Comparison of ENCODE assay signal across 25 cellular contexts in the genomic region with DNA sequence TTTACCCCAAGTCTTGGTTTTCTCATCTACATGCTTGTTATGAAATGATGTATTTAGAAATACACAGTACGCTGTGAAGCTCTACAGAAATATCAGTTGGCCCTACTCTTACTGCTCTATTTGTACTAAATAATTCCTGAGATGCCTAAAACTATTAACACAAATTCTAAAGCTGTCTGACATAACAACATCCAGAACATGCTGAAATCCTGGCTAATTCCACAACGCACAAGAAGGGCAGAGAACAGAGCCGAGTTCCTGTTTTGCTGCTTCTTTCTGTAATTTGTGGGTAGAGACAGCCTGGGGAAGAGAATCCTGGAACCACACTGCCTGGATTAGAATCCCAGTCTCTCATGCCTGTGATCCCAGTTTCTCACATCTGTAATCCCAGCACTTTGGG. TPM values are rescaled to one million over a fixed set of nuclear protein-coding genes. Genes with fewer than 3 reads are reported as not detected.
DNase-seq lines count a peak whose midpoint lies in the region; ATAC-seq and TF ChIP-seq lines count a peak whose summit lies in the region.
"Had no signal": no experiment of that assay in that cellular context is flagged by ENCODE, and none has a peak within 500 bp of the region (broad histone marks: within the 10 kb centered on the region; RNA-seq: fewer than 3 reads in every experiment).

No MANE protein-coding gene starts in this region.

- peak overlapping the region; percentile 5 for H3K4me3 ChIP-seq in coronary artery
- H3K4me3 ChIP-seq in rectal smooth muscle tissue (ENCODE audit: low read length): no peak overlapping the region

- H3K27ac Mint-ChIP-seq in progenitor cell of endocrine pancreas: no peak overlapping the region
- H3K27ac Mint-ChIP-seq: activated CD8-positive, alpha-beta T cell treated with anti-CD3 and anti-CD28 coated beads for 36 hours; activated naive CD4-positive, alpha-beta T cell treated with anti-CD3 and anti-CD28 coated beads, Interleukin-2, amount 50 U/mL, for 24 hours; CD4-positive, CD25-positive, alpha-beta regulatory T cell; T-helper 17 cell had no signal

- H3K27ac ChIP-seq in coronary artery (peak overlapping the region; percentile 48 to 77), rectal smooth muscle tissue (ENCODE audit: low read depth, low read length) (peak overlapping the region; percentile 1)
- H3K27ac ChIP-seq: brain microvascular endothelial cell, WERI-Rb-1 had no signal

- no peaks in the 10 kb centered on the region for H3K27me3 Mint-ChIP-seq in progenitor cell of endocrine pancreas
- H3K27me3 Mint-ChIP-seq: activated CD8-positive, alpha-beta T cell treated with anti-CD3 and anti-CD28 coated beads for 36 hours; activated naive CD4-positive, alpha-beta T cell treated with anti-CD3 and anti-CD28 coated beads, Interleukin-2, amount 50 U/mL, for 24 hours; CD4-positive, CD25-positive, alpha-beta regulatory T cell; T-helper 17 cell had no signal

- no peaks in the 10 kb centered on the region for H3K9me3 Mint-ChIP-seq in progenitor cell of endocrine pancreas (ENCODE audit: low read depth)
- H3K9me3 Mint-ChIP-seq: activated CD8-positive, alpha-beta T cell treated with anti-CD3 and anti-CD28 coated beads for 36 hours; activated naive CD4-positive, alpha-beta T cell treated with anti-CD3 and anti-CD28 coated beads, Interleukin-2, amount 50 U/mL, for 24 hours; activated T-cell treated with anti-CD3 and anti-CD28 coated beads, Interleukin-2, amount 50 U/mL, for 4 hours; CD4-positive, CD25-positive, alpha-beta regulatory T cell; H9; natural killer cell had no signal

- no peaks in the 10 kb centered on the region for H3K36me3 ChIP-seq in rectal smooth muscle tissue (ENCODE audit: control insufficient read depth, insufficient read depth, low read length)
- H3K36me3 ChIP-seq: brain microvascular endothelial cell had no signal

- DNase-seq in KBM-7 (peak; percentile 18), coronary artery (ENCODE audit: low spot score) (no peak), Right ventricle myocardium superior (no peak), RPMI8226 (no peak), progenitor cell of endocrine pancreas (ENCODE audit: low spot score, unreplicated experiment) (no peak)
- DNase-seq: activated CD8-positive, alpha-beta T cell treated with anti-CD3 and anti-CD28 coated beads for 36 hours; activated T-cell treated with anti-CD3 and anti-CD28 coated beads, Interleukin-2, amount 50 U/mL, for 4 hours; CD4-positive, CD25-positive, alpha-beta regulatory T cell; DMS 273 treated with DMSO at 0.1 percent for 48 hours; erythroblast; GDM1; H9; mesendoderm; natural killer cell; NCI-H146; NCI-H748 treated with DMSO at 0.1 percent for 48 hours; posterior cingulate gyrus; T-helper 17 cell; WERI-Rb-1 had no signal

- in situ Hi-C loops in KBM-7 (cut with MboI; ENCODE audit: low pct_unique_long_range_greater_than_20kb, low sequenced_read_pairs): no loop called here

- no peak overlapping the region for H3K9ac ChIP-seq in rectal smooth muscle tissue (ENCODE audit: low read length)

- ATAC-seq in Right ventricle myocardium superior (ENCODE audit: poor library complexity) (peak; percentile 73), HG02970 (IDR thresholded peaks at IDR 0.05; ENCODE audit: low FRiP score, unreplicated experiment) (no peak), GM19395 (IDR thresholded peaks at IDR 0.05; ENCODE audit: unreplicated experiment) (no peak)
- ATAC-seq: activated CD8-positive, alpha-beta T cell treated with anti-CD3 and anti-CD28 coated beads for 36 hours; activated T-cell treated with anti-CD3 and anti-CD28 coated beads, Interleukin-2, amount 50 U/mL, for 4 hours; HepG2; natural killer cell; T-helper 17 cell had no signal

- TF ChIP-seq CTCF in coronary artery (IDR thresholded peaks at IDR 0.05) (no peak), progenitor cell of endocrine pancreas (IDR thresholded peaks at IDR 0.05; ENCODE audit: unreplicated experiment) (no peak)

- H3K4me3 Mint-ChIP-seq in progenitor cell of endocrine pancreas (ENCODE audit: low read depth): no peak overlapping the region
- H3K4me3 Mint-ChIP-seq: activated CD8-positive, alpha-beta T cell treated with anti-CD3 and anti-CD28 coated beads for 36 hours; activated naive CD4-positive, alpha-beta T cell treated with anti-CD3 and anti-CD28 coated beads, Interleukin-2, amount 50 U/mL, for 24 hours; activated T-cell treated with anti-CD3 and anti-CD28 coated beads, Interleukin-2, amount 50 U/mL, for 4 hours; CD4-positive, CD25-positive, alpha-beta regulatory T cell; H9; natural killer cell; T-helper 17 cell had no signal

- H3K27me3 ChIP-seq in rectal smooth muscle tissue (ENCODE audit: control insufficient read depth, insufficient read depth, low read length): no peaks in the 10 kb centered on the region
- H3K27me3 ChIP-seq: brain microvascular endothelial cell had no signal

- peaks cover 13% of the 10 kb centered on the region for H3K36me3 Mint-ChIP-seq in progenitor cell of endocrine pancreas (ENCODE audit: insufficient read depth)
- H3K36me3 Mint-ChIP-seq: natural killer cell had no signal

- intact Hi-C loops in Right ventricle myocardium superior (cut with DNase I): no loop called here

- peaks cover 3% of the 10 kb centered on the region for H3K4me1 ChIP-seq in rectal smooth muscle tissue (ENCODE audit: control insufficient read depth, insufficient read depth, low read length)

- H3K4me1 Mint-ChIP-seq in progenitor cell of endocrine pancreas (ENCODE audit: low read depth): peaks cover 18% of the 10 kb centered on the region

RNA-seq across cellular contexts. Expression of a gene that starts 59.0 kb away (rescaled TPM):
- total RNA-seq in Right ventricle myocardium superior (13.0 TPM), progenitor cell of endocrine pancreas (49.2 and 50.2 TPM in 2 replicates)
